In the genomic region with DNA sequence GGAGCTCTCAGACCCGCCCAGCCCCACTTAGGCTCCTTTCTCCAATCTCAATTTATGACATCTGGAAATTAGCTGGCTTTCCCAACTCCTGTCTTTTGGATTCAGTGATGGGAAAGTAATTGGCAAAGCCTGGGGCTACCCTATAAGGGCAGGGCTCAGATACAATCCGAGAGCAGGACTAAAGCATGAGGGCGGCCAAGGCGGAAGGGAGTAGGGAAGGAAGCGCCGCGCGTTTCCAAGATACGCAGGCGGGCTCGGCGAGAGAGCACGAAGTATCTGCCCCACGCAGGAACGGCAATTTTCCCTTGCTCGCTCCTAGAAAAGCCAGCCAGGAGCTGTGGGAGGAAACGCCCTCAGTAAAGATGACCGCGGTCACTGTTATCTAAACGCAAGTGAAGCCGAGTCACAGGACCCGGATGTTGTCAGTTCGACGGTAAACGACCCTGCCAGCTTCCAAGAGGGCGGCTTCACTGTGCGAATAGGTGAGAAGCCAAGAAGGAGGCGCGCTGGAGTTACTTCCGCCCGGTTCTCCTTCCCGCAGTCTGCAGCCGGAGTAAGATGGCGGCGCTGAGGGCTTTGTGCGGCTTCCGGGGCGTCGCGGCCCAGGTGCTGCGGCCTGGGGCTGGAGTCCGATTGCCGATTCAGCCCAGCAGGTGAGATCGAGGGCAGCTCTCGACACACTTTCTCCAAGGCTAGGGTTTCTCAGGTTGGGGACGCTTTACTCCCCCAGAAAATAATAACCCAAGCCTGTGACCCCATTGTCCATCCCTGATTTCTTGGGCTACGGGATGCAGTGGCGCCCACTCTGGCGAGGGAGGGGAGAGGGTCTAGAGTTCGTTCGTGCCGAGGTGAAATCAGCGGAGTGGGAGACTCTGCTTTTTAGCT, we compare ENCODE assay signal across 8 cellular contexts. TPM values are rescaled to one million over a fixed set of nuclear protein-coding genes. Genes with fewer than 3 reads are reported as not detected.
DNase-seq lines count a peak whose midpoint lies in the region; ATAC-seq and TF ChIP-seq lines count a peak whose summit lies in the region.

A gene (plus strand): TSS at position 540 of the 885 bp plus-strand sequence. CDS start 19 bp downstream, at position 559.

- peak within 1 kb of the TSS; percentile 48 for H3K27ac ChIP-seq in SU-DHL-6 (ENCODE audit: low read depth, low read length)
- H3K27ac ChIP-seq in thymus (ENCODE audit: low read depth), result peak within 1 kb of the TSS; percentile 90

- H3F3A ChIP-seq in SU-DHL-6 (ENCODE audit: insufficient read depth), result no peaks in the 10 kb centered on the region

- H4K20me1 ChIP-seq in SU-DHL-6 (ENCODE audit: low read depth, low read length), result no peaks in the 10 kb centered on the region

- 9% methylated on average over 53 of the region's 53 CpGs for WGBS in thymus

- POLR2A ChIA-PET in activated naive CD8-positive, alpha-beta T cell treated with anti-CD3 and anti-CD28 coated beads, Interleukin-2, amount 10 ng/mL, durations not matched to agents 7 days and 5 days (lab: Charles Lee), result interaction anchor here (0.7 to 4.9 kb wide), 22 partner anchors 9 to 188 kb away, joined by 3 to 53 read pairs (median 10); a partner anchor contains a TSS

- peaks cover 17% of the 10 kb centered on the region for H3K4me1 ChIP-seq in thymus (ENCODE audit: control insufficient read depth, insufficient read depth, low read length)

- H3K4me1 Mint-ChIP-seq in activated naive CD8-positive, alpha-beta T cell treated with anti-CD3 and anti-CD28 coated beads, Interleukin-2, amount 10 ng/mL, durations not matched to agents 7 days and 5 days, result peaks cover 61% of the 10 kb centered on the region
- peaks cover 68% of the 10 kb centered on the region for H3K4me1 Mint-ChIP-seq in osteocyte (ENCODE audit: unreplicated experiment)

- H3K4me3 Mint-ChIP-seq in activated naive CD8-positive, alpha-beta T cell treated with anti-CD3 and anti-CD28 coated beads, Interleukin-2, amount 10 ng/mL, durations not matched to agents 7 days and 5 days, result peak within 1 kb of the TSS; percentile 96
- peak within 1 kb of the TSS; percentile 91 for H3K4me3 Mint-ChIP-seq in osteocyte (ENCODE audit: unreplicated experiment)

- H3K4me3 ChIP-seq in SU-DHL-6 (ENCODE audit: insufficient read depth, low read length, poor library complexity, severe bottlenecking) (peak within 1 kb of the TSS; percentile 71), thymus (ENCODE audit: low read length) (peak within 1 kb of the TSS; percentile 56)

- peaks cover 21% of the 10 kb centered on the region for H3K36me3 Mint-ChIP-seq in activated naive CD8-positive, alpha-beta T cell treated with anti-CD3 and anti-CD28 coated beads, Interleukin-2, amount 10 ng/mL, durations not matched to agents 7 days and 5 days
- H3K36me3 Mint-ChIP-seq in osteocyte (ENCODE audit: unreplicated experiment), result peaks cover 17% of the 10 kb centered on the region

- H3K27me3 ChIP-seq in SU-DHL-6 (ENCODE audit: low read length) (no peaks in the 10 kb centered on the region), thymus (ENCODE audit: control insufficient read depth, insufficient read depth) (no peaks in the 10 kb centered on the region)

- H3K79me2 ChIP-seq in SU-DHL-6 (ENCODE audit: insufficient read depth, low read length), result peaks cover 10% of the 10 kb centered on the region

- H3K4me2 ChIP-seq in SU-DHL-6 (ENCODE audit: low read depth, low read length, poor library complexity, severe bottlenecking), result peak within 1 kb of the TSS; percentile 77

- H3K27ac Mint-ChIP-seq in activated naive CD8-positive, alpha-beta T cell treated with anti-CD3 and anti-CD28 coated beads, Interleukin-2, amount 10 ng/mL, durations not matched to agents 7 days and 5 days, result peak within 1 kb of the TSS; percentile 97
- H3K27ac Mint-ChIP-seq in osteocyte (ENCODE audit: unreplicated experiment), result peak within 1 kb of the TSS; percentile 96

- no peaks in the 10 kb centered on the region for H3K9me3 Mint-ChIP-seq in activated naive CD8-positive, alpha-beta T cell treated with anti-CD3 and anti-CD28 coated beads, Interleukin-2, amount 10 ng/mL, durations not matched to agents 7 days and 5 days
- no peaks in the 10 kb centered on the region for H3K9me3 Mint-ChIP-seq in osteocyte (ENCODE audit: unreplicated experiment)

- no peaks in the 10 kb centered on the region for H3K9me2 ChIP-seq in SU-DHL-6 (replicated peaks; ENCODE audit: insufficient read depth, low read length)

- peak; percentile 97 for ATAC-seq in HG02759 (IDR thresholded peaks at IDR 0.05; ENCODE audit: unreplicated experiment)
- ATAC-seq in activated naive CD8-positive, alpha-beta T cell treated with anti-CD3 and anti-CD28 coated beads, Interleukin-2, amount 10 ng/mL, durations not matched to agents 7 days and 5 days (ENCODE audit: low read depth), result peak; percentile 99

- TF ChIP-seq CTCF in GM12873 (IDR thresholded peaks at IDR 0.05; ENCODE audit: insufficient read depth, low read depth, low read length, missing control alignments) (peak; percentile 27), SU-DHL-6 (IDR thresholded peaks at IDR 0.05; ENCODE audit: insufficient read depth, low read length, poor library complexity, severe bottlenecking) (peak; percentile 18), osteocyte (IDR thresholded peaks at IDR 0.05) (peak; percentile 40)

- H3K27me3 Mint-ChIP-seq in activated naive CD8-positive, alpha-beta T cell treated with anti-CD3 and anti-CD28 coated beads, Interleukin-2, amount 10 ng/mL, durations not matched to agents 7 days and 5 days, result no peaks in the 10 kb centered on the region
- H3K27me3 Mint-ChIP-seq in osteocyte (ENCODE audit: unreplicated experiment), result no peaks in the 10 kb centered on the region

- H3K9ac ChIP-seq in SU-DHL-6 (ENCODE audit: low read length), result peak within 1 kb of the TSS; percentile 75

- DNase-seq in NCI-H128 (lab: John Stamatoyannopoulos, UW; ENCODE audit: unreplicated experiment) (peak; percentile 99), head of caudate nucleus (peak; percentile 95 to 100 (median 99)), osteocyte (ENCODE audit: extremely low spot score, unreplicated experiment) (peak; percentile 97)
- peak; percentile 86 for DNase-seq in activated naive CD8-positive, alpha-beta T cell treated with anti-CD3 and anti-CD28 coated beads, Interleukin-2, amount 10 ng/mL, durations not matched to agents 7 days and 5 days

- H3K9me3 ChIP-seq in SU-DHL-6 (ENCODE audit: insufficient read depth, low read length), result no peaks in the 10 kb centered on the region
- H3K9me3 ChIP-seq in thymus (ENCODE audit: control insufficient read depth), result no peaks in the 10 kb centered on the region

- intact Hi-C loops in head of caudate nucleus (cut with DNase I), result loop anchor here (2.0 kb wide), 1 partner anchor 25 kb away; a partner anchor contains a TSS

- H3K36me3 ChIP-seq in SU-DHL-6 (ENCODE audit: low read length) (no peaks in the 10 kb centered on the region), thymus (ENCODE audit: control insufficient read depth, insufficient read depth) (peaks cover 12% of the 10 kb centered on the region)

- peak within 1 kb of the TSS; percentile 93 for H2AFZ ChIP-seq in SU-DHL-6 (ENCODE audit: low read depth, low read length, severe bottlenecking)

RNA-seq across cellular contexts. Expression of the gene that starts here (rescaled TPM):
- 10 to 100 TPM; 80.6 to 92.8 TPM for total RNA-seq in activated naive CD8-positive, alpha-beta T cell treated with anti-CD3 and anti-CD28 coated beads, Interleukin-2, amount 10 ng/mL, durations not matched to agents 7 days and 5 days
- 82.0 and 82.5 TPM in 2 replicates for total RNA-seq in osteocyte
- 39.9 TPM for polyA plus RNA-seq in thymus

Comparison
In these comparisons a context has a peak if more than half of its experiments do, and no peak if none do; other contexts are left out.
1. Peak in every context shown above with its lines: DNase-seq, ATAC-seq, H3K4me3 ChIP-seq and H3K27ac ChIP-seq.